Comparison of ENCODE assay signal across 19 cellular contexts in genomic region chr19:10670876-10671804, GRCh38. TPM values are rescaled to one million over a fixed set of nuclear protein-coding genes. Genes with fewer than 3 reads are reported as not detected.
DNase-seq lines count a peak whose midpoint lies in the region; ATAC-seq and TF ChIP-seq lines count a peak whose summit lies in the region.
"Had no signal": no experiment of that assay in that cellular context is flagged by ENCODE, and none has a peak within 500 bp of the region (broad histone marks: within the 10 kb centered on the region; RNA-seq: fewer than 3 reads in every experiment).

No MANE protein-coding gene starts in this region.

- no peak for TF ChIP-seq POLR2A in gastrocnemius medialis (IDR thresholded peaks at IDR 0.05)

- peaks cover 98% of the 10 kb centered on the region for H3K79me2 ChIP-seq in PC-9 (ENCODE audit: low read depth)

- TSS peak; percentile 9 for BruUV-seq in PC-9 (replicated peaks; lab: Mats Ljungman, UMichigan)

- H3K27ac Mint-ChIP-seq in endodermal cell, result peak overlapping the region; percentile 21
- H3K27ac Mint-ChIP-seq: activated naive CD4-positive, alpha-beta T cell treated with anti-CD3 and anti-CD28 coated beads for 36 hours; CD8-positive, alpha-beta T cell had no signal

- H3K9me3 Mint-ChIP-seq in endodermal cell, result no peaks in the 10 kb centered on the region
- H3K9me3 Mint-ChIP-seq: activated naive CD4-positive, alpha-beta T cell treated with anti-CD3 and anti-CD28 coated beads for 36 hours; CD8-positive, alpha-beta T cell had no signal

- peak; percentile 32 for DNase-seq in Right ventricle myocardium inferior (ENCODE audit: missing footprints)
- DNase-seq in right atrium auricular region (ENCODE audit: low spot score), result no peak
- no peak for DNase-seq in PC-9
- DNase-seq in endodermal cell, result no peak
- no peak for DNase-seq in gastrocnemius medialis
- DNase-seq in central memory CD4-positive, alpha-beta T cell, result no peak
- no peak for DNase-seq in NCI-H446 treated with DMSO at 0.1 percent for 48 hours (lab: John Stamatoyannopoulos, UW)
- no peak for DNase-seq in NCI-H1048 (lab: John Stamatoyannopoulos, UW)
- DNase-seq: ACHN; activated naive CD4-positive, alpha-beta T cell treated with anti-CD3 and anti-CD28 coated beads for 36 hours; CD8-positive, alpha-beta T cell; esophagus squamous epithelium; head of caudate nucleus; MM.1S; NCI-H187; NCI-H510A; stimulated activated CD4-positive, alpha-beta T cell treated with anti-CD3 and anti-CD28 coated beads, Interleukin-1b, Interleukin-23, amount 100 ng/mL, for 48 hours; T1000 had no signal

- 92 to 96% methylated on average over 20 to 24 of the region's 24 CpGs for WGBS in endodermal cell (ENCODE audit: insufficient coverage in 1 of 2, insufficient read length in 1 of 2), 2 experiments

- intact Hi-C loops in Right ventricle myocardium inferior (cut with DNase I) (no loop called here), PC-9 (cut with micrococcal nuclease; ENCODE audit: unreplicated experiment) (no loop called here), gastrocnemius medialis (cut with DNase I; ENCODE audit: low total_unique reads) (no loop called here)

- H3F3A ChIP-seq in PC-9 (ENCODE audit: insufficient read depth, low read depth), result peaks cover 85% of the 10 kb centered on the region

- TF ChIP-seq CTCF in right atrium auricular region (IDR thresholded peaks at IDR 0.05), result no peak
- TF ChIP-seq CTCF in PC-9 (conservative IDR thresholded peaks at IDR 0.05), result no peak
- no peak for TF ChIP-seq CTCF in endodermal cell (conservative IDR thresholded peaks at IDR 0.05)
- no peak for TF ChIP-seq CTCF in gastrocnemius medialis (IDR thresholded peaks at IDR 0.05 in 4 of 5, conservative IDR thresholded peaks at IDR 0.05 in 1 of 5)

- CTCF ChIA-PET in PC-9 (lab: Charles Lee), result interaction anchor here (0.6 kb wide), 1 partner anchor 267 kb away, joined by 6 read pairs; no protein-coding TSS in a partner anchor

- in situ Hi-C loops in gastrocnemius medialis (cut with MboI; ENCODE audit: low sequenced_read_pairs in 4 of 4), result no loop called here

- H3K36me3 Mint-ChIP-seq in endodermal cell (ENCODE audit: low read depth), result peaks cover 80% of the 10 kb centered on the region

- H4K20me1 ChIP-seq in PC-9 (ENCODE audit: insufficient read depth), result peaks cover 99% of the 10 kb centered on the region

- H3K4me1 Mint-ChIP-seq in endodermal cell, result no peaks in the 10 kb centered on the region

- H3K4me1 ChIP-seq in right atrium auricular region, result peaks cover 0 to 42% of the 10 kb centered on the region in 2 donors
- H3K4me1 ChIP-seq in PC-9 (replicated peaks; ENCODE audit: insufficient read depth), result no peaks in the 10 kb centered on the region
- no peaks in the 10 kb centered on the region for H3K4me1 ChIP-seq in endodermal cell (ENCODE audit: control insufficient read depth, insufficient read depth, low read length)
- H3K4me1 ChIP-seq in gastrocnemius medialis, result peaks cover 41 to 42% of the 10 kb centered on the region in 2 donors

- H3K36me3 ChIP-seq in right atrium auricular region (peaks cover 42% of the 10 kb centered on the region), PC-9 (ENCODE audit: low read depth) (peaks cover 47% of the 10 kb centered on the region), endodermal cell (ENCODE audit: control insufficient read depth, insufficient read depth, low read length) (peaks cover 92% of the 10 kb centered on the region), gastrocnemius medialis (peaks cover 0 to 29% of the 10 kb centered on the region in 2 donors)

- ATAC-seq in Right ventricle myocardium inferior (peak; percentile 32), gastrocnemius medialis (no peak)
- ATAC-seq: CD8-positive, alpha-beta T cell had no signal

- H3K4me3 Mint-ChIP-seq in endodermal cell, result no peak overlapping the region
- H3K4me3 Mint-ChIP-seq: activated naive CD4-positive, alpha-beta T cell treated with anti-CD3 and anti-CD28 coated beads for 36 hours; CD8-positive, alpha-beta T cell had no signal

- H3K9me2 ChIP-seq in PC-9 (ENCODE audit: insufficient read depth), result no peaks in the 10 kb centered on the region

- no peaks in the 10 kb centered on the region for H3K9me3 ChIP-seq in right atrium auricular region
- no peaks in the 10 kb centered on the region for H3K9me3 ChIP-seq in PC-9 (ENCODE audit: insufficient read depth, low read depth)
- H3K9me3 ChIP-seq in endodermal cell (ENCODE audit: control insufficient read depth, low read length), result no peaks in the 10 kb centered on the region
- H3K9me3 ChIP-seq in gastrocnemius medialis, result no peaks in the 10 kb centered on the region
- H3K9me3 ChIP-seq: esophagus squamous epithelium had no signal

- no peaks in the 10 kb centered on the region for H3K27me3 ChIP-seq in right atrium auricular region
- H3K27me3 ChIP-seq in PC-9 (ENCODE audit: insufficient read depth, low read depth), result no peaks in the 10 kb centered on the region
- H3K27me3 ChIP-seq in endodermal cell (ENCODE audit: control insufficient read depth, insufficient read depth, low read length, poor library complexity, severe bottlenecking), result no peaks in the 10 kb centered on the region
- no peaks in the 10 kb centered on the region for H3K27me3 ChIP-seq in gastrocnemius medialis
- H3K27me3 ChIP-seq: esophagus squamous epithelium had no signal

- POLR2A ChIA-PET in PC-9 (lab: Charles Lee; ENCODE audit: unreplicated experiment), result no interaction called here

- H3K4me3 ChIP-seq in right atrium auricular region (no peak overlapping the region), PC-9 (no peak overlapping the region), endodermal cell (ENCODE audit: low read length) (no peak overlapping the region), gastrocnemius medialis (no peak overlapping the region)
- H3K4me3 ChIP-seq: esophagus squamous epithelium, SK-N-MC had no signal

- no peak overlapping the region for H3K9ac ChIP-seq in endodermal cell (ENCODE audit: extremely low read depth, low read length, poor library complexity, severe bottlenecking)

- H3K27me3 Mint-ChIP-seq in endodermal cell (ENCODE audit: insufficient read depth), result no peaks in the 10 kb centered on the region

- H2AFZ ChIP-seq in PC-9, result no peak overlapping the region

- H3K27ac ChIP-seq in right atrium auricular region (no peak overlapping the region), PC-9 (no peak overlapping the region), endodermal cell (ENCODE audit: low read depth, low read length) (no peak overlapping the region), gastrocnemius medialis (peak overlapping the region; percentile 48 to 66 (median 62))
- H3K27ac ChIP-seq: esophagus squamous epithelium had no signal

- no peak overlapping the region for H3K4me2 ChIP-seq in PC-9

RNA-seq across cellular contexts. Expression of gene ILF3, which starts 17.0 kb away (rescaled TPM):
- total RNA-seq in Right ventricle myocardium inferior (101 TPM), right atrium auricular region (10 to 100 TPM; 59.2 to 75.1 TPM), PC-9 (2021) (242 and 326 TPM in 2 replicates), endodermal cell (100 to 1,000 TPM; 625 to 629 TPM), gastrocnemius medialis (10 to 100 TPM; 67.3 to 88.2 (median 76.6) TPM)
- 488 TPM for polyA plus RNA-seq in endodermal cell (2013, experiment 1 of 2)
- polyA plus RNA-seq in endodermal cell (2013, experiment 2 of 2), result 451 TPM

RNA-seq across cellular contexts. Expression of gene QTRT1, which starts 30.1 kb away (rescaled TPM):
- total RNA-seq in Right ventricle myocardium inferior (28.0 TPM), right atrium auricular region (10 to 100 TPM; 15.2 to 15.8 TPM), PC-9 (2021) (31.9 and 41.0 TPM in 2 replicates), endodermal cell (10 to 100 TPM; 36.8 to 40.0 TPM), gastrocnemius medialis (10 to 100 TPM in 3 of 4 donors, 1 to 10 TPM in 1; 9.5 to 25.7 (median 15.4) TPM)
- 30.3 TPM for polyA plus RNA-seq in endodermal cell (2013, experiment 1 of 2)
- 30.3 TPM for polyA plus RNA-seq in endodermal cell (2013, experiment 2 of 2)

RNA-seq across cellular contexts. Expression of gene SLC44A2, which starts 45.8 kb away (rescaled TPM):
- total RNA-seq in Right ventricle myocardium inferior, result 71.4 TPM
- 10 to 100 TPM; 91.3 to 96.2 TPM for total RNA-seq in right atrium auricular region
- 205 and 239 TPM in 2 replicates for total RNA-seq in PC-9 (2021)
- 100 to 1,000 TPM; 106 to 240 TPM for total RNA-seq in endodermal cell
- 160 TPM for polyA plus RNA-seq in endodermal cell (2013, experiment 1 of 2)
- polyA plus RNA-seq in endodermal cell (2013, experiment 2 of 2), result 130 TPM
- total RNA-seq in gastrocnemius medialis, result 100 to 1,000 TPM in 2 of 4 donors, 10 to 100 TPM in 2; 51.1 to 168 (median 105) TPM

RNA-seq across cellular contexts. Expression of gene DNM2, which starts 46.7 kb away (rescaled TPM):
- 177 TPM for total RNA-seq in Right ventricle myocardium inferior
- total RNA-seq in right atrium auricular region, result 100 to 1,000 TPM; 111 to 144 TPM
- 169 and 188 TPM in 2 replicates for total RNA-seq in PC-9 (2021)
- total RNA-seq in endodermal cell, result 100 to 1,000 TPM; 118 to 136 TPM
- polyA plus RNA-seq in endodermal cell (2013, experiment 1 of 2), result 79.4 TPM
- 78.8 TPM for polyA plus RNA-seq in endodermal cell (2013, experiment 2 of 2)
- total RNA-seq in gastrocnemius medialis, result 100 to 1,000 TPM in 3 of 4 donors, 10 to 100 TPM in 1; 76.2 to 131 (median 108) TPM

Comparison
In these comparisons a context has a peak if more than half of its experiments do, and no peak if none do; other contexts are left out.
1. H3K27ac ChIP-seq: peak in gastrocnemius medialis (4 of 4); none in right atrium auricular region (0 of 2), PC-9 (single experiment) and endodermal cell (single experiment).